ENCODE assay signal across 2 cellular contexts in genomic region chr9:114172981-114173833, GRCh38.
A peak's percentile ranks its signal among the peaks of the same experiment; 100 is the strongest.
TF ChIP-seq lines count a peak whose summit lies in the region.

No MANE protein-coding gene starts in this region.

TF ChIP-seq in HepG2, 621 proteins besides CTCF, POLR2A, EP300 and RAD21 (continues in another document):
- TF ChIP-seq ZNF3 (CRISPR knock-in tag; IDR thresholded peaks at IDR 0.05) (no peak), PITX1 (CRISPR knock-in tag; IDR thresholded peaks at IDR 0.05) (no peak), FOXC1 (CRISPR knock-in tag; IDR thresholded peaks at IDR 0.05; ENCODE audit: borderline replicate concordance) (0 out of 2 replicates have a peak, but pooled peaks have one; percentile 35), SP140L (CRISPR knock-in tag; IDR thresholded peaks at IDR 0.05; ENCODE audit: borderline replicate concordance) (no peak), ZNF451 (CRISPR knock-in tag; IDR thresholded peaks at IDR 0.05) (no peak), ADNP (CRISPR knock-in tag; IDR thresholded peaks at IDR 0.05) (no peak), CHD4 (IDR thresholded peaks at IDR 0.05; ENCODE audit: borderline replicate concordance, low read length) (peak; percentile 59; the same call in 1 of the 2 replicates), ZNF878 (CRISPR knock-in tag; IDR thresholded peaks at IDR 0.05) (no peak), TRIM24 (CRISPR knock-in tag; IDR thresholded peaks at IDR 0.05) (no peak), MEF2D (CRISPR knock-in tag; IDR thresholded peaks at IDR 0.05) (no peak), SRSF1 (optimal IDR thresholded peaks at IDR 0.05; ENCODE audit: low read depth, low read length) (no peak), SMAD9 (CRISPR knock-in tag; IDR thresholded peaks at IDR 0.05) (no peak), PATZ1 (CRISPR knock-in tag; IDR thresholded peaks at IDR 0.05) (0 out of 2 replicates have a peak, but pooled peaks have one; percentile 27), THRA (CRISPR knock-in tag; IDR thresholded peaks at IDR 0.05; ENCODE audit: borderline replicate concordance) (no peak), HNF1A (IDR thresholded peaks at IDR 0.05; ENCODE audit: low read depth) (no peak), HNF1A (CRISPR knock-in tag; IDR thresholded peaks at IDR 0.05; ENCODE audit: borderline replicate concordance) (no peak), FOSL1 (CRISPR knock-in tag; IDR thresholded peaks at IDR 0.05; ENCODE audit: borderline replicate concordance) (no peak), ZNF124 (CRISPR knock-in tag; IDR thresholded peaks at IDR 0.05) (no peak), IRF2 (CRISPR knock-in tag; IDR thresholded peaks at IDR 0.05) (no peak), ZNF530 (CRISPR knock-in tag; IDR thresholded peaks at IDR 0.05; ENCODE audit: low read depth) (no peak), ZBTB7B (CRISPR knock-in tag; IDR thresholded peaks at IDR 0.05) (no peak), HOMEZ (CRISPR knock-in tag; IDR thresholded peaks at IDR 0.05; ENCODE audit: low read depth) (no peak), RFXAP (CRISPR knock-in tag; IDR thresholded peaks at IDR 0.05; ENCODE audit: borderline replicate concordance) (no peak)

TF ChIP-seq in HEK293T, 16 proteins besides CTCF, POLR2A, EP300 and RAD21:
- TF ChIP-seq PKNOX1 (IDR thresholded peaks at IDR 0.05) (no peak), NFRKB (IDR thresholded peaks at IDR 0.05) (no peak), ARNT (IDR thresholded peaks at IDR 0.05) (no peak), TARDBP (IDR thresholded peaks at IDR 0.05) (no peak), ELF4 (IDR thresholded peaks at IDR 0.05) (no peak), FOXM1 (IDR thresholded peaks at IDR 0.05; ENCODE audit: borderline replicate concordance) (no peak), SP1 (IDR thresholded peaks at IDR 0.05) (no peak), LEF1 (IDR thresholded peaks at IDR 0.05; ENCODE audit: borderline replicate concordance) (no peak), HDGF (IDR thresholded peaks at IDR 0.05; ENCODE audit: borderline replicate concordance) (no peak), CTBP1 (IDR thresholded peaks at IDR 0.05; ENCODE audit: borderline replicate concordance) (no peak), ZNF384 (IDR thresholded peaks at IDR 0.05) (no peak), BHLHE40 (IDR thresholded peaks at IDR 0.05; ENCODE audit: borderline replicate concordance) (no peak)
